8 cellular contexts compared by ENCODE assay signal in the genomic region with DNA sequence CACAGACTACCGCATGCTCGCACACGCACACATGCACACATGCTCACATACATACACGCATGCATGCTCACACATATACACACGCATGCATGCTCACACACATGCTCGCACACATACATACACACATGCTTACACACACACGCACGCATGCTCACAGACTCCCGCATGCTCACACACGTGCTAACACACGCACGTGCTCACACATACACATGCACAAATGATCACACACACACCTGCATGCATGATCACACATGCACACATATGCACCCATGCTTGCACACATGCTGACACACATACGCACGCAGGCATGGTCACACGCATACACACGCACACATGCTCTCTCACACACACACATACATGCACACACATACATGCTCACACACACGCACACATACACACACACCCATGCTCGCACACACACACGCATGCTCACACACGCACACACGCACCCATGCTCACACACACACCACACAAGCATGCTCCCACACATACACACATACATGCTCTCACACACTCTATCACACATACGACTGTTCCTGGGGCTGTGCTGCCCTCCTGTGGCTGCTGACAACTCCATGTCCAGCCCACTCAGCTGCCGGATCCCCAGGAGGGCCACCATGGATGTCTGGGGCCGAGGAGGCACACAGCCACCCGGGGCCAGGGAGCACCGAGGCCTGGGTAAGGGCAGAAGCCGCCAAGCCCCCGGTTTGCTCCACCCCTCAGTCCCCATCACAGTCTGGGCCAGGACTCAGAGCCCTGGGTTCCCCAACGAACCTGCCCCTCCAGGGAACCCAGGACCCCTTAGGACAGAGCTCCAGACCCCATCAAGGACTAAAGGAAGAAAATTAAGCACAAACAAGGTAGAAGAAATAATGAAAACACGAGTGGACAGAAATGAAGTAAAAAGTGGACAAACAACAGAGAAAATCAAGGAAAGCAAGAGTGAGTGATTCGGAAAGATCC. TPM values are rescaled to one million over a fixed set of nuclear protein-coding genes. Genes with fewer than 3 reads are reported as not detected.
DNase-seq lines count a peak whose midpoint lies in the region; ATAC-seq and TF ChIP-seq lines count a peak whose summit lies in the region.

No MANE protein-coding gene starts in this region.

- H3K9ac ChIP-seq in OCI-LY1 (ENCODE audit: low read length) = no peak overlapping the region

- H2AFZ ChIP-seq in OCI-LY1 (ENCODE audit: low read length) = no peak overlapping the region

- H3K36me3 ChIP-seq in CD4-positive, CD25-positive, alpha-beta regulatory T cell (ENCODE audit: control insufficient read depth, insufficient read depth, low read length) = no peaks in the 10 kb centered on the region
- no peaks in the 10 kb centered on the region for H3K36me3 ChIP-seq in OCI-LY1 (ENCODE audit: insufficient read depth, low read length)

- no peaks in the 10 kb centered on the region for H3F3A ChIP-seq in OCI-LY1 (ENCODE audit: insufficient read depth, low read length)

- H3K27ac Mint-ChIP-seq in CD4-positive, CD25-positive, alpha-beta regulatory T cell = no peak overlapping the region
- H3K27ac Mint-ChIP-seq in nephron progenitor cell = no peak overlapping the region

- H3K27me3 ChIP-seq in CD4-positive, CD25-positive, alpha-beta regulatory T cell (ENCODE audit: control insufficient read depth, insufficient read depth, low read length) = no peaks in the 10 kb centered on the region
- H3K27me3 ChIP-seq in OCI-LY1 (ENCODE audit: insufficient read depth, low read length) = peaks cover 6% of the 10 kb centered on the region; the same call in 1 of the 2 replicates

- H3K27me3 Mint-ChIP-seq in CD4-positive, CD25-positive, alpha-beta regulatory T cell = peaks cover 16% of the 10 kb centered on the region
- peaks cover 13% of the 10 kb centered on the region for H3K27me3 Mint-ChIP-seq in nephron progenitor cell (ENCODE audit: low read depth, poor library complexity)

- TF ChIP-seq CTCF in OCI-LY1 (IDR thresholded peaks at IDR 0.05; ENCODE audit: low read length) (peak; percentile 81), nephron progenitor cell (IDR thresholded peaks at IDR 0.05) (peak; percentile 76)

- no peak overlapping the region for H3K27ac ChIP-seq in CD4-positive, CD25-positive, alpha-beta regulatory T cell (ENCODE audit: insufficient read depth, low read length, poor library complexity, severe bottlenecking)
- no peak overlapping the region for H3K27ac ChIP-seq in OCI-LY1 (ENCODE audit: low read depth, low read length, poor library complexity, severe bottlenecking)

- no peak overlapping the region for H3K4me3 ChIP-seq in CD4-positive, CD25-positive, alpha-beta regulatory T cell (ENCODE audit: low read depth, low read length)
- H3K4me3 ChIP-seq in OCI-LY1 (ENCODE audit: low read depth, low read length, poor library complexity, severe bottlenecking) = no peak overlapping the region

- H4K20me1 ChIP-seq in OCI-LY1 (ENCODE audit: insufficient read depth, low read length) = no peaks in the 10 kb centered on the region

- no peak for TF ChIP-seq POLR2A in erythroblast (IDR thresholded peaks at IDR 0.05; ENCODE audit: low read length)

- ATAC-seq in CD4-positive, CD25-positive, alpha-beta regulatory T cell (ENCODE audit: low read depth in 2 of 2) = peak; percentile 87 to 94
- ATAC-seq in HG03442 (IDR thresholded peaks at IDR 0.05; ENCODE audit: unreplicated experiment) = no peak

- no peaks in the 10 kb centered on the region for H3K9me3 ChIP-seq in CD4-positive, CD25-positive, alpha-beta regulatory T cell (ENCODE audit: control insufficient read depth in 2 of 2, low read length in 2 of 2)
- no peaks in the 10 kb centered on the region for H3K9me3 ChIP-seq in OCI-LY1 (ENCODE audit: low read length)

- no peaks in the 10 kb centered on the region for H3K9me2 ChIP-seq in OCI-LY1 (ENCODE audit: low read depth, low read length)

- DNase-seq in CD4-positive, CD25-positive, alpha-beta regulatory T cell = peak; percentile 67 to 83 (median 72)
- DNase-seq in HT1080 (ENCODE audit: low read depth) = peak; percentile 58
- peak; percentile 46 for DNase-seq in activated T-cell treated with anti-CD3 and anti-CD28 coated beads for 24 hours (ENCODE audit: low read depth)
- DNase-seq in erythroblast (lab: John Stamatoyannopoulos, UW) = peak; percentile 72 to 77
- DNase-seq in nephron progenitor cell = peak; percentile 86
- peak; percentile 68 to 87 (median 72) for DNase-seq in stimulated activated naive CD4-positive, alpha-beta T cell (lab: John Stamatoyannopoulos, UW)

- no peaks in the 10 kb centered on the region for H3K9me3 Mint-ChIP-seq in CD4-positive, CD25-positive, alpha-beta regulatory T cell
- H3K9me3 Mint-ChIP-seq in nephron progenitor cell = no peaks in the 10 kb centered on the region

- no peaks in the 10 kb centered on the region for H3K4me1 Mint-ChIP-seq in CD4-positive, CD25-positive, alpha-beta regulatory T cell
- H3K4me1 Mint-ChIP-seq in nephron progenitor cell = peaks cover 19% of the 10 kb centered on the region

- H3K4me2 ChIP-seq in OCI-LY1 (ENCODE audit: low read length) = no peak overlapping the region

- H3K4me3 Mint-ChIP-seq in CD4-positive, CD25-positive, alpha-beta regulatory T cell = no peak overlapping the region
- no peak overlapping the region for H3K4me3 Mint-ChIP-seq in nephron progenitor cell

- no peaks in the 10 kb centered on the region for H3K79me2 ChIP-seq in OCI-LY1 (ENCODE audit: insufficient read depth, low read length)

- no peaks in the 10 kb centered on the region for H3K36me3 Mint-ChIP-seq in CD4-positive, CD25-positive, alpha-beta regulatory T cell
- no peaks in the 10 kb centered on the region for H3K36me3 Mint-ChIP-seq in nephron progenitor cell (ENCODE audit: low read depth)

- H3K4me1 ChIP-seq in CD4-positive, CD25-positive, alpha-beta regulatory T cell (ENCODE audit: control insufficient read depth, insufficient read depth, low read length, poor library complexity, severe bottlenecking) = no peaks in the 10 kb centered on the region
- H3K4me1 ChIP-seq in OCI-LY1 (ENCODE audit: insufficient read depth, low read length, severe bottlenecking) = no peaks in the 10 kb centered on the region

RNA-seq across cellular contexts. Expression of a gene that starts 31.4 kb away (rescaled TPM):
- total RNA-seq in CD4-positive, CD25-positive, alpha-beta regulatory T cell = 1.7 TPM
- not detected for polyA plus RNA-seq in CD4-positive, CD25-positive, alpha-beta regulatory T cell
- 31.8 and 34.6 TPM in 2 replicates for total RNA-seq in HT1080 (2014; rRNA removed; shearing (Covaris generic))
- 31.5 and 38.7 TPM in 2 replicates for polyA plus RNA-seq in HT1080 (2015; cell fraction: cytosol; rRNA removed)
- 26.2 and 29.2 TPM in 2 replicates for polyA plus RNA-seq in HT1080 (2015; cell fraction: nucleus; rRNA removed)

RNA-seq across cellular contexts. Expression of a gene that starts 55.9 kb away (rescaled TPM):
- 11.0 TPM for total RNA-seq in CD4-positive, CD25-positive, alpha-beta regulatory T cell
- 10 to 100 TPM; 12.0 to 22.1 (median 21.1) TPM for polyA plus RNA-seq in CD4-positive, CD25-positive, alpha-beta regulatory T cell
- 56.0 and 73.5 TPM in 2 replicates for total RNA-seq in HT1080 (2014; rRNA removed; shearing (Covaris generic))
- 41.2 and 55.8 TPM in 2 replicates for polyA plus RNA-seq in HT1080 (2015; cell fraction: cytosol; rRNA removed)
- polyA plus RNA-seq in HT1080 (2015; cell fraction: nucleus; rRNA removed) = 26.6 and 26.7 TPM in 2 replicates

Comparison
In these comparisons a context has a peak if more than half of its experiments do, and no peak if none do; other contexts are left out.
1. RNA of a gene that starts 31.4 kb away (total RNA-seq): 31.8 to 34.6 TPM in HT1080; 1.7 TPM in CD4-positive, CD25-positive, alpha-beta regulatory T cell (single experiment); every median in the first group is over 10 times any median in the second.
2. Peak in every context shown above with its lines, with median percentiles within 50 percentile points of each other: DNase-seq.